8 cellular contexts compared by ENCODE assay signal in the genomic region with DNA sequence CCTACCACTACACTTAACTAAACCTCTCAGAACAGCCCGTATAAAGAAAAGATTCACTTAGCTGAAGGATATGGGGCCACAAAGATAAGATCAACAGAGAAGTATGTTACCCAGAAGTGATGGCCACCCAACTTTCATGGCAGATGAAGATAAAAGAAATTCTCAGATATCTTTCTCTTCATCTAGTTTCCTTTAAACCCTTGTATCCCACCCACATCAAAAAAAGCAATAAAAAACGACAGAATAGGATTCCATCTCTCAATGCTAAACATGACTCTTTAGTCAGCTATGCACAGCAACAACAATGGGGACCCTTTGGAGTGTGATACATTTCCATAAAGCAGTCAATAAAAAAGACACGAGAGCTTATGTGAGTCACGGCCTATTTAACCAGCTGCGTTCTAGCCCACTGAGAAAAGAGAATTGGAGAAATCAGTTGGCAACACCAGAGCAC.
DNase-seq lines count a peak whose midpoint lies in the region; TF ChIP-seq lines count a peak whose summit lies in the region.

No MANE protein-coding gene starts in this region.

- 57 to 74% methylated on average over 5 of the region's 5 CpGs for WGBS in sigmoid colon, 2 donors

- no peak for TF ChIP-seq POLR2A in sigmoid colon (IDR thresholded peaks at IDR 0.05)

- H3K9me3 ChIP-seq in sigmoid colon, result no peaks in the 10 kb centered on the region

- DNase-seq in DMS153 (lab: John Stamatoyannopoulos, UW), result peak; percentile 73
- peak; percentile 85 for DNase-seq in HT1080 (ENCODE audit: low read depth)
- peak; percentile 75 for DNase-seq in kidney epithelial cell (ENCODE audit: low read depth)
- no peak for DNase-seq in DMS 273 (lab: John Stamatoyannopoulos, UW; ENCODE audit: unreplicated experiment)
- DNase-seq in stimulated activated CD4-positive, alpha-beta T cell treated with anti-CD3 and anti-CD28 coated beads, Interleukin-15, amount 100 ng/mL, for 24 hours, result no peak
- DNase-seq in cerebellum (ENCODE audit: low spot score), result no peak
- DNase-seq in sigmoid colon, result no peak

- H3K27me3 Mint-ChIP-seq in T-helper 1 cell treated with Interleukin-12 subunit alpha and Interleukin-12 subunit beta and Interleukin-4 antibody, amounts not matched to agents 30 μg/mL and 1 μg/mL, for 36 hours (ENCODE audit: low read depth), result no peaks in the 10 kb centered on the region

- no peaks in the 10 kb centered on the region for H3K27me3 ChIP-seq in kidney epithelial cell (ENCODE audit: control insufficient read depth, insufficient read depth, low read length)
- peaks cover 0 to 34% (median 0%) of the 10 kb centered on the region in 3 donors for H3K27me3 ChIP-seq in sigmoid colon

- peak overlapping the region; percentile 45 for H3K4me3 Mint-ChIP-seq in T-helper 1 cell treated with Interleukin-12 subunit alpha and Interleukin-12 subunit beta and Interleukin-4 antibody, amounts not matched to agents 30 μg/mL and 1 μg/mL, for 36 hours

- H3K4me3 ChIP-seq in kidney epithelial cell (ENCODE audit: low read depth, low read length), result no peak overlapping the region
- H3K4me3 ChIP-seq in sigmoid colon, result no peak overlapping the region

- no peaks in the 10 kb centered on the region for H3K4me1 ChIP-seq in sigmoid colon

- peaks cover 39% of the 10 kb centered on the region for H3K4me1 Mint-ChIP-seq in T-helper 1 cell treated with Interleukin-12 subunit alpha and Interleukin-12 subunit beta and Interleukin-4 antibody, amounts not matched to agents 30 μg/mL and 1 μg/mL, for 36 hours (ENCODE audit: low read depth)

- H3K27ac Mint-ChIP-seq in T-helper 1 cell treated with Interleukin-12 subunit alpha and Interleukin-12 subunit beta and Interleukin-4 antibody, amounts not matched to agents 30 μg/mL and 1 μg/mL, for 36 hours, result peak overlapping the region; percentile 14

- TF ChIP-seq CTCF in kidney epithelial cell (IDR thresholded peaks at IDR 0.05; ENCODE audit: insufficient read depth, low read length, poor library complexity, severe bottlenecking) (no peak), sigmoid colon (IDR thresholded peaks at IDR 0.05) (no peak)

- intact Hi-C loops in sigmoid colon (cut with DNase I), result no loop called here

- peaks cover 31% of the 10 kb centered on the region for H3K36me3 Mint-ChIP-seq in T-helper 1 cell treated with Interleukin-12 subunit alpha and Interleukin-12 subunit beta and Interleukin-4 antibody, amounts not matched to agents 30 μg/mL and 1 μg/mL, for 36 hours (ENCODE audit: low read depth)

- H3K9me3 Mint-ChIP-seq in T-helper 1 cell treated with Interleukin-12 subunit alpha and Interleukin-12 subunit beta and Interleukin-4 antibody, amounts not matched to agents 30 μg/mL and 1 μg/mL, for 36 hours, result no peaks in the 10 kb centered on the region

- no peak overlapping the region for H3K27ac ChIP-seq in sigmoid colon

- H3K36me3 ChIP-seq in kidney epithelial cell (ENCODE audit: control insufficient read depth, insufficient read depth, low read length), result no peaks in the 10 kb centered on the region
- H3K36me3 ChIP-seq in sigmoid colon, result no peaks in the 10 kb centered on the region

- TF ChIP-seq EP300 in sigmoid colon (IDR thresholded peaks at IDR 0.05), result no peak

Comparison
In these comparisons a context has a peak if more than half of its experiments do, and no peak if none do; other contexts are left out.
1. DNase-seq: peak in DMS153 (single experiment), HT1080 (single experiment) and kidney epithelial cell (single experiment); none in DMS 273 (single experiment), stimulated activated CD4-positive, alpha-beta T cell treated with anti-CD3 and anti-CD28 coated beads, Interleukin-15, amount 100 ng/mL, for 24 hours (single experiment), cerebellum (single experiment) and sigmoid colon (single experiment).